In the genomic region with DNA sequence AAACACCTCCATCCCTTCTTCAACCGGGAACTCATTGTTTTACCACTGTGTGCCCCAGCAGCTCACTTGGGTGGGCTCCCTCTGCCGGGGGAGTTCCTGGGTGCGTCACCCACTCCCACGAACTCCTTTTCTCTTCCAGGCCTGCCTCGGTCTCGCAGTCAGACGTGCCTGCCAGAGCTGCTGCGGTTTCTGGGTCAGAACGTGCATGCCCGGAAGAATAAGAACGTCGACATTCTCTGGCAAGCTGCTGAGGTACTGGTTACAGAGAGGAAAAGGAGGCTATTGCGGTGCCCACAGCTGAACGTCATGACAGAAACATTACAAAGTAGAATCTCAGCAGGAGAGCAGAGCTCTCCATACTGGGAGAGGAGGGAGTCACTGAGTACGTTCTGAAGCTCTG, we compare ENCODE assay signal across 18 cellular contexts.
"Had no signal": no experiment of that assay in that cellular context is flagged by ENCODE, and none has a peak within 500 bp of the region (broad histone marks: within the 10 kb centered on the region; RNA-seq: fewer than 3 reads in every experiment).

No MANE protein-coding gene starts in this region.

- H3K27ac Mint-ChIP-seq: activated CD4-positive, alpha-beta T cell treated with anti-CD3 and anti-CD28 coated beads, Interleukin-2, amount 10 ng/mL, durations not matched to agents 24 days and 14 days; activated CD8-positive, alpha-beta T cell treated with anti-CD3 and anti-CD28 coated beads for 36 hours; activated T-helper 2 cell treated with anti-CD3 and anti-CD28 coated beads, Interferon-gamma antibody, Interleukin-2, Interleukin-4, amounts not matched to agents 10 μg/mL and 5 μg/mL and 100 μg/mL, durations not matched to agents 14 hours and 24 hours and 36 hours; endodermal cell; mesothelial cell of epicardium had no signal

- H3K4me3 ChIP-seq: body of pancreas, left lung, prostate gland, thyroid gland had no signal

- H3K4me3 Mint-ChIP-seq: activated CD4-positive, alpha-beta T cell treated with anti-CD3 and anti-CD28 coated beads, Interleukin-2, amount 10 ng/mL, durations not matched to agents 24 days and 14 days; activated CD8-positive, alpha-beta T cell treated with anti-CD3 and anti-CD28 coated beads for 36 hours; endodermal cell; mesothelial cell of epicardium had no signal

- H3K27me3 ChIP-seq: body of pancreas, left lung, thyroid gland had no signal

- H3K9me3 Mint-ChIP-seq: activated CD4-positive, alpha-beta T cell treated with anti-CD3 and anti-CD28 coated beads, Interleukin-2, amount 10 ng/mL, durations not matched to agents 24 days and 14 days; activated CD8-positive, alpha-beta T cell treated with anti-CD3 and anti-CD28 coated beads for 36 hours; activated naive CD4-positive, alpha-beta T cell treated with anti-CD3 and anti-CD28 coated beads, Interleukin-2, amount 50 U/mL, for 72 hours; activated T-helper 2 cell treated with anti-CD3 and anti-CD28 coated beads, Interferon-gamma antibody, Interleukin-2, Interleukin-4, amounts not matched to agents 10 μg/mL and 5 μg/mL and 100 μg/mL, durations not matched to agents 14 hours and 24 hours and 36 hours; endodermal cell; mesothelial cell of epicardium had no signal

- ATAC-seq: activated CD8-positive, alpha-beta T cell treated with anti-CD3 and anti-CD28 coated beads for 36 hours; activated naive CD4-positive, alpha-beta T cell treated with anti-CD3 and anti-CD28 coated beads, Interleukin-2, amount 50 U/mL, for 72 hours; body of pancreas; left lung; right cardiac atrium had no signal

- H3K36me3 Mint-ChIP-seq: activated naive CD4-positive, alpha-beta T cell treated with anti-CD3 and anti-CD28 coated beads, Interleukin-2, amount 50 U/mL, for 72 hours had no signal

- H3K27me3 Mint-ChIP-seq: activated CD4-positive, alpha-beta T cell treated with anti-CD3 and anti-CD28 coated beads, Interleukin-2, amount 10 ng/mL, durations not matched to agents 24 days and 14 days; activated CD8-positive, alpha-beta T cell treated with anti-CD3 and anti-CD28 coated beads for 36 hours had no signal

- H3K27ac ChIP-seq: body of pancreas, epithelial cell of prostate, left lung, prostate gland, thyroid gland had no signal

- DNase-seq: activated CD4-positive, alpha-beta T cell treated with anti-CD3 and anti-CD28 coated beads, Interleukin-2, amount 10 ng/mL, durations not matched to agents 24 days and 14 days; activated CD8-positive, alpha-beta T cell treated with anti-CD3 and anti-CD28 coated beads for 36 hours; activated T-cell treated with anti-CD3 and anti-CD28 coated beads, Interleukin-2, amount 50 U/mL, for 1 hour; body of pancreas; central memory CD4-positive, alpha-beta T cell; endodermal cell; left lung; small intestine; stimulated activated CD4-positive, alpha-beta T cell treated with anti-CD3 and anti-CD28 coated beads, Interleukin-15, amount 100 ng/mL, for 24 hours; stimulated activated CD4-positive, alpha-beta T cell treated with anti-CD3 and anti-CD28 coated beads, Interleukin-4, amount 100 ng/mL, for 1 hour; T1000; thyroid gland had no signal

- H3K4me1 Mint-ChIP-seq: activated CD4-positive, alpha-beta T cell treated with anti-CD3 and anti-CD28 coated beads, Interleukin-2, amount 10 ng/mL, durations not matched to agents 24 days and 14 days; endodermal cell; mesothelial cell of epicardium had no signal
